1 cellular context compared by ENCODE assay signal in genomic region chr13:28530729-28531194, GRCh38.
TF ChIP-seq lines count a peak whose summit lies in the region.

No MANE protein-coding gene starts in this region.

TF ChIP-seq in GM12878, 131 proteins besides CTCF, POLR2A, EP300 and RAD21:
- TF ChIP-seq ZBED1 (IDR thresholded peaks at IDR 0.05; ENCODE audit: borderline replicate concordance) (no peak), ATF7 (IDR thresholded peaks at IDR 0.05; ENCODE audit: low read depth) (no peak), TCF3 (IDR thresholded peaks at IDR 0.05; ENCODE audit: borderline replicate concordance, insufficient read depth, low read depth, low read length) (no peak), ZNF384 (IDR thresholded peaks at IDR 0.05; ENCODE audit: borderline replicate concordance, low read depth, low read length) (no peak), MYB (IDR thresholded peaks at IDR 0.05; ENCODE audit: borderline replicate concordance, low read depth, low read length) (no peak), CREB1 (IDR thresholded peaks at IDR 0.05; ENCODE audit: low read depth) (no peak), SUPT20H (IDR thresholded peaks at IDR 0.05; ENCODE audit: borderline replicate concordance, control insufficient read depth, low read depth, low read length) (no peak), CEBPB (IDR thresholded peaks at IDR 0.05; ENCODE audit: borderline replicate concordance in 1 of 2, low read depth in 2 of 2, low read length in 2 of 2) (no peak), NR2C2 (IDR thresholded peaks at IDR 0.05; ENCODE audit: borderline replicate concordance, control insufficient read depth, insufficient read length, low read depth) (no peak), ZBTB4 (CRISPR knock-in tag; IDR thresholded peaks at IDR 0.05) (no peak), MTA2 (IDR thresholded peaks at IDR 0.05; ENCODE audit: low read depth) (no peak), RAD51 (IDR thresholded peaks at IDR 0.05) (no peak), SREBF1 (IDR thresholded peaks at IDR 0.05; ENCODE audit: low read length) (no peak), ZNF622 (IDR thresholded peaks at IDR 0.05) (no peak), HDGF (IDR thresholded peaks at IDR 0.05) (no peak), MXI1 (IDR thresholded peaks at IDR 0.05; ENCODE audit: low read depth, low read length) (no peak)
- TF ChIP-seq, protein P1, sequence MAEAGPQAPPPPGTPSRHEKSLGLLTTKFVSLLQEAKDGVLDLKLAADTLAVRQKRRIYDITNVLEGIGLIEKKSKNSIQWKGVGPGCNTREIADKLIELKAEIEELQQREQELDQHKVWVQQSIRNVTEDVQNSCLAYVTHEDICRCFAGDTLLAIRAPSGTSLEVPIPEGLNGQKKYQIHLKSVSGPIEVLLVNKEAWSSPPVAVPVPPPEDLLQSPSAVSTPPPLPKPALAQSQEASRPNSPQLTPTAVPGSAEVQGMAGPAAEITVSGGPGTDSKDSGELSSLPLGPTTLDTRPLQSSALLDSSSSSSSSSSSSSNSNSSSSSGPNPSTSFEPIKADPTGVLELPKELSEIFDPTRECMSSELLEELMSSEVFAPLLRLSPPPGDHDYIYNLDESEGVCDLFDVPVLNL (IDR thresholded peaks at IDR 0.05; ENCODE audit: low read depth, low read length) = no peak
- TF ChIP-seq, protein P2, sequence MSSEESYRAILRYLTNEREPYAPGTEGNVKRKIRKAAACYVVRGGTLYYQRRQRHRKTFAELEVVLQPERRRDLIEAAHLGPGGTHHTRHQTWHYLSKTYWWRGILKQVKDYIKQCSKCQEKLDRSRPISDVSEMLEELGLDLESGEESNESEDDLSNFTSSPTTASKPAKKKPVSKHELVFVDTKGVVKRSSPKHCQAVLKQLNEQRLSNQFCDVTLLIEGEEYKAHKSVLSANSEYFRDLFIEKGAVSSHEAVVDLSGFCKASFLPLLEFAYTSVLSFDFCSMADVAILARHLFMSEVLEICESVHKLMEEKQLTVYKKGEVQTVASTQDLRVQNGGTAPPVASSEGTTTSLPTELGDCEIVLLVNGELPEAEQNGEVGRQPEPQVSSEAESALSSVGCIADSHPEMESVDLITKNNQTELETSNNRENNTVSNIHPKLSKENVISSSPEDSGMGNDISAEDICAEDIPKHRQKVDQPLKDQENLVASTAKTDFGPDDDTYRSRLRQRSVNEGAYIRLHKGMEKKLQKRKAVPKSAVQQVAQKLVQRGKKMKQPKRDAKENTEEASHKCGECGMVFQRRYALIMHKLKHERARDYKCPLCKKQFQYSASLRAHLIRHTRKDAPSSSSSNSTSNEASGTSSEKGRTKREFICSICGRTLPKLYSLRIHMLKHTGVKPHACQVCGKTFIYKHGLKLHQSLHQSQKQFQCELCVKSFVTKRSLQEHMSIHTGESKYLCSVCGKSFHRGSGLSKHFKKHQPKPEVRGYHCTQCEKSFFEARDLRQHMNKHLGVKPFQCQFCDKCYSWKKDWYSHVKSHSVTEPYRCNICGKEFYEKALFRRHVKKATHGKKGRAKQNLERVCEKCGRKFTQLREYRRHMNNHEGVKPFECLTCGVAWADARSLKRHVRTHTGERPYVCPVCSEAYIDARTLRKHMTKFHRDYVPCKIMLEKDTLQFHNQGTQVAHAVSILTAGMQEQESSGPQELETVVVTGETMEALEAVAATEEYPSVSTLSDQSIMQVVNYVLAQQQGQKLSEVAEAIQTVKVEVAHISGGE (CRISPR knock-in tag; IDR thresholded peaks at IDR 0.05) = no peak
- TF ChIP-seq, protein P3, sequence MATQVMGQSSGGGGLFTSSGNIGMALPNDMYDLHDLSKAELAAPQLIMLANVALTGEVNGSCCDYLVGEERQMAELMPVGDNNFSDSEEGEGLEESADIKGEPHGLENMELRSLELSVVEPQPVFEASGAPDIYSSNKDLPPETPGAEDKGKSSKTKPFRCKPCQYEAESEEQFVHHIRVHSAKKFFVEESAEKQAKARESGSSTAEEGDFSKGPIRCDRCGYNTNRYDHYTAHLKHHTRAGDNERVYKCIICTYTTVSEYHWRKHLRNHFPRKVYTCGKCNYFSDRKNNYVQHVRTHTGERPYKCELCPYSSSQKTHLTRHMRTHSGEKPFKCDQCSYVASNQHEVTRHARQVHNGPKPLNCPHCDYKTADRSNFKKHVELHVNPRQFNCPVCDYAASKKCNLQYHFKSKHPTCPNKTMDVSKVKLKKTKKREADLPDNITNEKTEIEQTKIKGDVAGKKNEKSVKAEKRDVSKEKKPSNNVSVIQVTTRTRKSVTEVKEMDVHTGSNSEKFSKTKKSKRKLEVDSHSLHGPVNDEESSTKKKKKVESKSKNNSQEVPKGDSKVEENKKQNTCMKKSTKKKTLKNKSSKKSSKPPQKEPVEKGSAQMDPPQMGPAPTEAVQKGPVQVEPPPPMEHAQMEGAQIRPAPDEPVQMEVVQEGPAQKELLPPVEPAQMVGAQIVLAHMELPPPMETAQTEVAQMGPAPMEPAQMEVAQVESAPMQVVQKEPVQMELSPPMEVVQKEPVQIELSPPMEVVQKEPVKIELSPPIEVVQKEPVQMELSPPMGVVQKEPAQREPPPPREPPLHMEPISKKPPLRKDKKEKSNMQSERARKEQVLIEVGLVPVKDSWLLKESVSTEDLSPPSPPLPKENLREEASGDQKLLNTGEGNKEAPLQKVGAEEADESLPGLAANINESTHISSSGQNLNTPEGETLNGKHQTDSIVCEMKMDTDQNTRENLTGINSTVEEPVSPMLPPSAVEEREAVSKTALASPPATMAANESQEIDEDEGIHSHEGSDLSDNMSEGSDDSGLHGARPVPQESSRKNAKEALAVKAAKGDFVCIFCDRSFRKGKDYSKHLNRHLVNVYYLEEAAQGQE (IDR thresholded peaks at IDR 0.05; ENCODE audit: low read depth, low read length) = no peak
- TF ChIP-seq, protein P4, sequence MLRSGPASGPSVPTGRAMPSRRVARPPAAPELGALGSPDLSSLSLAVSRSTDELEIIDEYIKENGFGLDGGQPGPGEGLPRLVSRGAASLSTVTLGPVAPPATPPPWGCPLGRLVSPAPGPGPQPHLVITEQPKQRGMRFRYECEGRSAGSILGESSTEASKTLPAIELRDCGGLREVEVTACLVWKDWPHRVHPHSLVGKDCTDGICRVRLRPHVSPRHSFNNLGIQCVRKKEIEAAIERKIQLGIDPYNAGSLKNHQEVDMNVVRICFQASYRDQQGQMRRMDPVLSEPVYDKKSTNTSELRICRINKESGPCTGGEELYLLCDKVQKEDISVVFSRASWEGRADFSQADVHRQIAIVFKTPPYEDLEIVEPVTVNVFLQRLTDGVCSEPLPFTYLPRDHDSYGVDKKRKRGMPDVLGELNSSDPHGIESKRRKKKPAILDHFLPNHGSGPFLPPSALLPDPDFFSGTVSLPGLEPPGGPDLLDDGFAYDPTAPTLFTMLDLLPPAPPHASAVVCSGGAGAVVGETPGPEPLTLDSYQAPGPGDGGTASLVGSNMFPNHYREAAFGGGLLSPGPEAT (IDR thresholded peaks at IDR 0.05; ENCODE audit: low read depth) = no peak
